Comparison of ENCODE assay signal across 8 cellular contexts in the genomic region with DNA sequence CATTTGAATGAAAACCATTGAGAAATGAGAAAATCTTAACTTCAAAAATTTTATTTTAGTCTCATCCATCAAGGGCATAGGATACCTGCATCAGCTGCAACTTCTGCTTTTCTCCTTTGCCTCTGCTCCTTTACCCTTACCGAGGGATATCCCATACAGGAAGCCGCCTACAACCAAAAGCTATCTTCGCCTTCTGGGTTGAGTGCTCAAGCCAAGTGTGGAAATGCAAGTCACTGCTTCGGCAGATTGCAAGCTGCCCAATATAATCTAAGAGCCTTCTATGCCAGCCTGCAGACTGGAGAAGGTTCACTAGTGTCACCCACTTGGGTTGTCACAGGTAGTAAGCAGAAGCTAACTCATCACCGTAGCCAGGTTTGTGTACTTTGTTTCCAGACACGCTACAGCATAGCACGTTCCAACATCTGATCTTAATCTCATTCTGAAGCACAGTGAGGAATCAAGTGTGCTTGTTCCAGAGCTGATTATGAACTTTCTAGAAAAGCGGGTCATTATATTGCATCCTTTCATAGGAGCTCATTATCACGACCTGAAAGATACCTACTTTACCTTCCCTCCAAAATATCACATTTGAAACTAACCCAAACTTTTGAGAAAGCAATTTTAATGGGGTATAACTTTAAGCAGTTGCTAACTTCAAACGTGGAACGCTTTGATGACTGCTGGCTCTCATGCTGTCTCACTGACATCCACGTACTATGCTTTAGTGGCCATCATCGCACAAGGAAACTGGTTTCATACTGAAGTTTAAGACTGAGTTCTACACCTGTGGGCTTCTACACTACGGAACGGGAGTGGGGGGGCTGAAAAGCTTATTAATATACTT. TPM values are rescaled to one million over a fixed set of nuclear protein-coding genes. Genes with fewer than 3 reads are reported as not detected.
DNase-seq lines count a peak whose midpoint lies in the region; ATAC-seq and TF ChIP-seq lines count a peak whose summit lies in the region.

No MANE protein-coding gene starts in this region.

- ATAC-seq in heart right ventricle (no peak), left cardiac atrium (no peak), gastroesophageal sphincter (no peak)
- ATAC-seq in activated CD4-positive, CD25-positive, alpha-beta regulatory T cell treated with anti-CD3 and anti-CD28 coated beads, Interleukin-2, amount 50 U/mL, for 24 hours: no peak

- no peak overlapping the region for H2AFZ ChIP-seq in smooth muscle cell (ENCODE audit: low read depth)

- intact Hi-C loops in heart right ventricle (cut with DNase I) (loop anchor here in 4 of 10 donors (5.0 to 10.0 kb wide), 5 partner anchors 48 to 121 kb away; a partner anchor contains a TSS), left cardiac atrium (cut with DNase I) (loop anchor here in 1 of 2 donors (10.0 kb wide), 1 partner anchor 68 kb away; a partner anchor contains a TSS)

- H3F3A ChIP-seq in smooth muscle cell (ENCODE audit: low read depth): peaks cover 29% of the 10 kb centered on the region

- H3K4me1 ChIP-seq in heart right ventricle (peaks cover 9 to 49% (median 36%) of the 10 kb centered on the region in 9 donors), gastroesophageal sphincter (peaks cover 0 to 45% (median 20%) of the 10 kb centered on the region in 3 donors), smooth muscle cell (ENCODE audit: low read depth) (peaks cover 15% of the 10 kb centered on the region)

- peak overlapping the region; percentile 65 for H3K27ac Mint-ChIP-seq in activated CD4-positive, alpha-beta T cell treated with anti-CD3 and anti-CD28 coated beads, Interleukin-2, amount 10 ng/mL, durations not matched to agents 7 days and 5 days

- CTCF ChIA-PET in activated CD4-positive, alpha-beta T cell treated with anti-CD3 and anti-CD28 coated beads, Interleukin-2, amount 10 ng/mL, durations not matched to agents 7 days and 5 days (lab: Charles Lee): interaction anchor here (0.6 to 8.9 kb wide), 8 partner anchors 13 to 84 kb away, joined by 3 to 64 read pairs (median 4); a partner anchor contains a TSS

- H3K27me3 ChIP-seq in heart right ventricle: no peaks in the 10 kb centered on the region
- H3K27me3 ChIP-seq in gastroesophageal sphincter: no peaks in the 10 kb centered on the region
- H3K27me3 ChIP-seq in smooth muscle cell (ENCODE audit: low read depth): no peaks in the 10 kb centered on the region

- H3K27ac ChIP-seq in heart right ventricle: peak overlapping the region in 7 of 10 donors; percentile 34 to 99 (median 97)
- peak overlapping the region in 3 of 4 donors; percentile 57 to 100 (median 100) for H3K27ac ChIP-seq in gastroesophageal sphincter
- H3K27ac ChIP-seq in smooth muscle cell (ENCODE audit: low read depth): peak overlapping the region; percentile 98

- H3K4me1 Mint-ChIP-seq in activated CD4-positive, alpha-beta T cell treated with anti-CD3 and anti-CD28 coated beads, Interleukin-2, amount 10 ng/mL, durations not matched to agents 7 days and 5 days: peaks cover 31% of the 10 kb centered on the region

- H3K4me2 ChIP-seq in smooth muscle cell: peak overlapping the region; percentile 97

- peaks cover 2% of the 10 kb centered on the region for H3K27me3 Mint-ChIP-seq in activated CD4-positive, alpha-beta T cell treated with anti-CD3 and anti-CD28 coated beads, Interleukin-2, amount 10 ng/mL, durations not matched to agents 7 days and 5 days

- POLR2A ChIA-PET in activated CD4-positive, alpha-beta T cell treated with anti-CD3 and anti-CD28 coated beads, Interleukin-2, amount 10 ng/mL, durations not matched to agents 7 days and 5 days (lab: Charles Lee): interaction anchor here (0.6 to 3.0 kb wide), 11 partner anchors 8 to 110 kb away, joined by 3 to 15 read pairs (median 4); a partner anchor contains a TSS

- no peaks in the 10 kb centered on the region for H3K9me3 ChIP-seq in heart right ventricle
- H3K9me3 ChIP-seq in gastroesophageal sphincter: no peaks in the 10 kb centered on the region
- no peaks in the 10 kb centered on the region for H3K9me3 ChIP-seq in smooth muscle cell (replicated peaks; ENCODE audit: low read depth)

- H3K4me3 ChIP-seq in heart right ventricle (peak overlapping the region in 9 of 10 donors; percentile 78 to 94 (median 87)), gastroesophageal sphincter (peak overlapping the region; percentile 95), smooth muscle cell (peak overlapping the region; percentile 96)

- H3K36me3 Mint-ChIP-seq in activated CD4-positive, alpha-beta T cell treated with anti-CD3 and anti-CD28 coated beads, Interleukin-2, amount 10 ng/mL, durations not matched to agents 7 days and 5 days (ENCODE audit: low read depth): peaks cover 39% of the 10 kb centered on the region

- no peak overlapping the region for H3K9ac ChIP-seq in smooth muscle cell (ENCODE audit: low read depth)

- H3K4me3 Mint-ChIP-seq in activated CD4-positive, alpha-beta T cell treated with anti-CD3 and anti-CD28 coated beads, Interleukin-2, amount 10 ng/mL, durations not matched to agents 7 days and 5 days: peak overlapping the region; percentile 89

- H3K79me2 ChIP-seq in smooth muscle cell (ENCODE audit: low read depth): peaks cover 23% of the 10 kb centered on the region

- no peaks in the 10 kb centered on the region for H3K9me3 Mint-ChIP-seq in activated CD4-positive, alpha-beta T cell treated with anti-CD3 and anti-CD28 coated beads, Interleukin-2, amount 10 ng/mL, durations not matched to agents 7 days and 5 days

- DNase-seq in heart right ventricle (no peak), left cardiac atrium (no peak), smooth muscle cell (lab: John Stamatoyannopoulos, UW; ENCODE audit: unreplicated experiment) (no peak), NCI-H748 (lab: John Stamatoyannopoulos, UW; ENCODE audit: unreplicated experiment) (no peak), NCI-H1694 (lab: John Stamatoyannopoulos, UW) (no peak)
- DNase-seq in activated CD4-positive, alpha-beta T cell treated with anti-CD3 and anti-CD28 coated beads, Interleukin-2, amount 10 ng/mL, durations not matched to agents 7 days and 5 days: no peak

- TF ChIP-seq POLR2A in gastroesophageal sphincter (IDR thresholded peaks at IDR 0.05): peak in 1 of 2 donors; percentile 24

- TF ChIP-seq EP300 in gastroesophageal sphincter (IDR thresholded peaks at IDR 0.05): no peak

- TF ChIP-seq CTCF in heart right ventricle (IDR thresholded peaks at IDR 0.05) (no peak), gastroesophageal sphincter (IDR thresholded peaks at IDR 0.05) (no peak), smooth muscle cell (IDR thresholded peaks at IDR 0.05; ENCODE audit: borderline replicate concordance, insufficient read depth, poor library complexity, severe bottlenecking) (no peak)

- 14 to 15% methylated on average over 15 of the region's 15 CpGs for WGBS in heart right ventricle, 2 donors
- WGBS in gastroesophageal sphincter (ENCODE audit: low coverage in 1 of 2), 2 donors: 11 to 14% methylated on average over 12 to 15 of the region's 15 CpGs
- WGBS in smooth muscle cell (ENCODE audit: low lambda C conversion rate): 80% methylated on average over 15 of the region's 15 CpGs

- H3K36me3 ChIP-seq in heart right ventricle (peaks cover 4 to 57% (median 22%) of the 10 kb centered on the region in 9 donors), gastroesophageal sphincter (peaks cover 0 to 53% of the 10 kb centered on the region in 2 donors), smooth muscle cell (ENCODE audit: low read depth) (no peaks in the 10 kb centered on the region)

- H4K20me1 ChIP-seq in smooth muscle cell (ENCODE audit: low read depth): peaks cover 47% of the 10 kb centered on the region

RNA-seq across cellular contexts. Expression of a gene that starts 8.0 kb away (rescaled TPM):
- total RNA-seq in heart right ventricle (10 to 100 TPM; 11.6 to 19.1 (median 14.7) TPM), left cardiac atrium (10 to 100 TPM; 15.8 to 17.8 TPM), gastroesophageal sphincter (10 to 100 TPM in 3 of 4 donors, 1 to 10 TPM in 1; 9.8 to 41.6 (median 21.0) TPM), smooth muscle cell (25.4 and 39.5 TPM in 2 replicates)
- polyA plus RNA-seq in heart right ventricle (10 to 100 TPM; 12.9 to 21.3 TPM), smooth muscle cell (26.8 and 31.5 TPM in 2 replicates)
- total RNA-seq in activated CD4-positive, alpha-beta T cell treated with anti-CD3 and anti-CD28 coated beads, Interleukin-2, amount 10 ng/mL, durations not matched to agents 7 days and 5 days: 10 to 100 TPM; 27.1 to 28.7 TPM

RNA-seq across cellular contexts. Expression of a gene that starts 11.6 kb away (rescaled TPM):
- total RNA-seq in heart right ventricle (10 to 100 TPM in 6 of 10 donors, 1 to 10 TPM in 4; 5.2 to 26.4 (median 11.3) TPM), left cardiac atrium (10 to 100 TPM; 22.0 to 22.9 TPM), gastroesophageal sphincter (10 to 100 TPM; 13.7 to 23.2 (median 20.4) TPM), smooth muscle cell (31.1 and 32.7 TPM in 2 replicates)
- polyA plus RNA-seq in heart right ventricle (10 to 100 TPM; 29.2 to 44.6 TPM), smooth muscle cell (88.8 and 108 TPM in 2 replicates)
- total RNA-seq in activated CD4-positive, alpha-beta T cell treated with anti-CD3 and anti-CD28 coated beads, Interleukin-2, amount 10 ng/mL, durations not matched to agents 7 days and 5 days: 10 to 100 TPM; 40.9 to 44.7 TPM

RNA-seq across cellular contexts. Expression of a gene that starts 55.4 kb away (rescaled TPM):
- total RNA-seq in heart right ventricle (10 to 100 TPM in 2 of 10 donors, 1 to 10 TPM in 8; 4.7 to 11.3 (median 9.0) TPM), left cardiac atrium (10 to 100 TPM; 18.9 to 26.9 TPM), gastroesophageal sphincter (10 to 100 TPM; 31.1 to 66.3 (median 41.8) TPM), smooth muscle cell (66.0 and 83.8 TPM in 2 replicates)
- polyA plus RNA-seq in heart right ventricle (10 to 100 TPM in 1 of 2 donors, 1 to 10 TPM in 1; 4.6 to 17.0 TPM), smooth muscle cell (47.2 and 233 TPM in 2 replicates)
- total RNA-seq in activated CD4-positive, alpha-beta T cell treated with anti-CD3 and anti-CD28 coated beads, Interleukin-2, amount 10 ng/mL, durations not matched to agents 7 days and 5 days: under 1 TPM; 0.55 to 0.96 TPM
